1 cellular context compared by ENCODE assay signal in genomic region chr3:186612721-186613636, GRCh38.
TF ChIP-seq lines count a peak whose summit lies in the region.

A gene with protein sequence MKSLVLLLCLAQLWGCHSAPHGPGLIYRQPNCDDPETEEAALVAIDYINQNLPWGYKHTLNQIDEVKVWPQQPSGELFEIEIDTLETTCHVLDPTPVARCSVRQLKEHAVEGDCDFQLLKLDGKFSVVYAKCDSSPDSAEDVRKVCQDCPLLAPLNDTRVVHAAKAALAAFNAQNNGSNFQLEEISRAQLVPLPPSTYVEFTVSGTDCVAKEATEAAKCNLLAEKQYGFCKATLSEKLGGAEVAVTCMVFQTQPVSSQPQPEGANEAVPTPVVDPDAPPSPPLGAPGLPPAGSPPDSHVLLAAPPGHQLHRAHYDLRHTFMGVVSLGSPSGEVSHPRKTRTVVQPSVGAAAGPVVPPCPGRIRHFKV (plus strand): TSS chr3:186613060. CDS start chr3:186613142, 82 bp downstream.

TF ChIP-seq in HepG2, 621 proteins besides CTCF, POLR2A, EP300 and RAD21 (continued from another document and continues in another):
- TF ChIP-seq, protein P1, sequence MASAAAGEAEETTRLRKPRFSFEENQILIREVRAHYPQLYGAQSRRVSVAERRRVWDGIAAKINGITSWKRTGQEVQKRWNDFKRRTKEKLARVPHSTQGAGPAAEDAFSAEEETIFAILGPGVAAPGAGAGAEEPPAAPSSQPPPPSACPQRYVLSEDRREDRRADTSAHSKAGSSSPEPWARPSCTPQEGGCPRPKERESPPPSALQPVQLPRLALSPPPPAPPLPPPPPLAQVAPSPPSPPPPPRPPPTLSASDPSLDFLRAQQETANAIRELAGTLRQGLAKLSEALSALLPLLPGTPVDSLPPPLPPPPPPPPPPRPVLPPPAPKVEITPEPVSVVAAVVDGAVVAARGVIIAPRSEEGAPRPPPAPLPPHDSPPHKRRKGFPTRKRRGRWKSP (CRISPR knock-in tag; IDR thresholded peaks at IDR 0.05), result peak; percentile 30; the same call in 1 of the 2 replicates
- no peak; the same call in 1 of the 2 replicates for TF ChIP-seq ZNF782 (CRISPR knock-in tag; IDR thresholded peaks at IDR 0.05; ENCODE audit: borderline replicate concordance)
- peak; percentile 82 for TF ChIP-seq GZF1 (CRISPR knock-in tag; IDR thresholded peaks at IDR 0.05)
- peak; percentile 82 for TF ChIP-seq DR1 (CRISPR knock-in tag; IDR thresholded peaks at IDR 0.05)
- 0 out of 2 replicates have a peak, but pooled peaks have one; percentile 41 for TF ChIP-seq ZNF335 (CRISPR knock-in tag; IDR thresholded peaks at IDR 0.05)
- peak; percentile 98 for TF ChIP-seq CBX1 (IDR thresholded peaks at IDR 0.05; ENCODE audit: low read depth)
- peak; percentile 76; the same call in 1 of the 2 replicates for TF ChIP-seq DMAP1 (CRISPR knock-in tag; IDR thresholded peaks at IDR 0.05)
- peak; percentile 95 for TF ChIP-seq XBP1 (CRISPR knock-in tag; IDR thresholded peaks at IDR 0.05)
- peak; percentile 55 for TF ChIP-seq BRD4 (CRISPR knock-in tag; IDR thresholded peaks at IDR 0.05)
- TF ChIP-seq ZFP90 (CRISPR knock-in tag; IDR thresholded peaks at IDR 0.05; ENCODE audit: borderline replicate concordance), result peak; percentile 64; the same call in 1 of the 2 replicates
- peak; percentile 85; the same call in 1 of the 2 replicates for TF ChIP-seq IRF2 (CRISPR knock-in tag; IDR thresholded peaks at IDR 0.05)
- TF ChIP-seq MYC (CRISPR knock-in tag; IDR thresholded peaks at IDR 0.05; ENCODE audit: borderline replicate concordance), result peak; percentile 74
- TF ChIP-seq FOSL2 (CRISPR knock-in tag; IDR thresholded peaks at IDR 0.05), result peak; percentile 91
- no peak for TF ChIP-seq SRSF1 (optimal IDR thresholded peaks at IDR 0.05; ENCODE audit: low read depth, low read length)
- TF ChIP-seq ZNF263 (CRISPR knock-in tag; IDR thresholded peaks at IDR 0.05), result 0 out of 2 replicates have a peak, but pooled peaks have one; percentile 18
- TF ChIP-seq KLF6 (CRISPR knock-in tag; IDR thresholded peaks at IDR 0.05), result peak; percentile 65
- TF ChIP-seq, protein P2, sequence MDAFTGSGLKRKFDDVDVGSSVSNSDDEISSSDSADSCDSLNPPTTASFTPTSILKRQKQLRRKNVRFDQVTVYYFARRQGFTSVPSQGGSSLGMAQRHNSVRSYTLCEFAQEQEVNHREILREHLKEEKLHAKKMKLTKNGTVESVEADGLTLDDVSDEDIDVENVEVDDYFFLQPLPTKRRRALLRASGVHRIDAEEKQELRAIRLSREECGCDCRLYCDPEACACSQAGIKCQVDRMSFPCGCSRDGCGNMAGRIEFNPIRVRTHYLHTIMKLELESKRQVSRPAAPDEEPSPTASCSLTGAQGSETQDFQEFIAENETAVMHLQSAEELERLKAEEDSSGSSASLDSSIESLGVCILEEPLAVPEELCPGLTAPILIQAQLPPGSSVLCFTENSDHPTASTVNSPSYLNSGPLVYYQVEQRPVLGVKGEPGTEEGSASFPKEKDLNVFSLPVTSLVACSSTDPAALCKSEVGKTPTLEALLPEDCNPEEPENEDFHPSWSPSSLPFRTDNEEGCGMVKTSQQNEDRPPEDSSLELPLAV (CRISPR knock-in tag; conservative IDR thresholded peaks at IDR 0.05; ENCODE audit: low read depth), result no peak
- TF ChIP-seq, protein P3, sequence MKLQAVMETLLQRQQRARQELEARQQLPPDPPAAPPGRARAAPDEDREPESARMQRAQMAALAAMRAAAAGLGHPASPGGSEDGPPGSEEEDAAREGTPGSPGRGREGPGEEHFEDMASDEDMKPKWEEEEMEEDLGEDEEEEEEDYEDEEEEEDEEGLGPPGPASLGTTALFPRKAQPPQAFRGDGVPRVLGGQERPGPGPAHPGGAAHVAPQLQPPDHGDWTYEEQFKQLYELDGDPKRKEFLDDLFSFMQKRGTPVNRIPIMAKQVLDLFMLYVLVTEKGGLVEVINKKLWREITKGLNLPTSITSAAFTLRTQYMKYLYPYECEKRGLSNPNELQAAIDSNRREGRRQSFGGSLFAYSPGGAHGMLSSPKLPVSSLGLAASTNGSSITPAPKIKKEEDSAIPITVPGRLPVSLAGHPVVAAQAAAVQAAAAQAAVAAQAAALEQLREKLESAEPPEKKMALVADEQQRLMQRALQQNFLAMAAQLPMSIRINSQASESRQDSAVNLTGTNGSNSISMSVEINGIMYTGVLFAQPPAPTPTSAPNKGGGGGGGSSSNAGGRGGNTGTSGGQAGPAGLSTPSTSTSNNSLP (IDR thresholded peaks at IDR 0.05; ENCODE audit: low read depth, low read length), result peak; percentile 77
- TF ChIP-seq ISL2 (CRISPR knock-in tag; IDR thresholded peaks at IDR 0.05), result peak; percentile 97
- TF ChIP-seq, protein P4, sequence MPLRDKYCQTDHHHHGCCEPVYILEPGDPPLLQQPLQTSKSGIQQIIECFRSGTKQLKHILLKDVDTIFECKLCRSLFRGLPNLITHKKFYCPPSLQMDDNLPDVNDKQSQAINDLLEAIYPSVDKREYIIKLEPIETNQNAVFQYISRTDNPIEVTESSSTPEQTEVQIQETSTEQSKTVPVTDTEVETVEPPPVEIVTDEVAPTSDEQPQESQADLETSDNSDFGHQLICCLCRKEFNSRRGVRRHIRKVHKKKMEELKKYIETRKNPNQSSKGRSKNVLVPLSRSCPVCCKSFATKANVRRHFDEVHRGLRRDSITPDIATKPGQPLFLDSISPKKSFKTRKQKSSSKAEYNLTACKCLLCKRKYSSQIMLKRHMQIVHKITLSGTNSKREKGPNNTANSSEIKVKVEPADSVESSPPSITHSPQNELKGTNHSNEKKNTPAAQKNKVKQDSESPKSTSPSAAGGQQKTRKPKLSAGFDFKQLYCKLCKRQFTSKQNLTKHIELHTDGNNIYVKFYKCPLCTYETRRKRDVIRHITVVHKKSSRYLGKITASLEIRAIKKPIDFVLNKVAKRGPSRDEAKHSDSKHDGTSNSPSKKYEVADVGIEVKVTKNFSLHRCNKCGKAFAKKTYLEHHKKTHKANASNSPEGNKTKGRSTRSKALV (CRISPR knock-in tag; IDR thresholded peaks at IDR 0.05), result peak; percentile 70; the same call in 1 of the 2 replicates
- peak; percentile 87 for TF ChIP-seq ZNF232 (CRISPR knock-in tag; IDR thresholded peaks at IDR 0.05; ENCODE audit: borderline replicate concordance)
- no peak for TF ChIP-seq ELK4 (CRISPR knock-in tag; IDR thresholded peaks at IDR 0.05; ENCODE audit: borderline replicate concordance)
- peak; percentile 77 for TF ChIP-seq ZSCAN21 (CRISPR knock-in tag; IDR thresholded peaks at IDR 0.05; ENCODE audit: borderline replicate concordance)
- TF ChIP-seq MEF2D (CRISPR knock-in tag; IDR thresholded peaks at IDR 0.05), result peak; percentile 92
- 0 out of 2 replicates have a peak, but pooled peaks have one; percentile 3 for TF ChIP-seq HOXA9 (CRISPR knock-in tag; IDR thresholded peaks at IDR 0.05; ENCODE audit: borderline replicate concordance)
- TF ChIP-seq ZFY (CRISPR knock-in tag; IDR thresholded peaks at IDR 0.05), result peak; percentile 76
- peak; percentile 52; the same call in 1 of the 2 replicates for TF ChIP-seq ZNF558 (CRISPR knock-in tag; IDR thresholded peaks at IDR 0.05; ENCODE audit: borderline replicate concordance)
- TF ChIP-seq SOX13 (IDR thresholded peaks at IDR 0.05), result peak; percentile 80
- TF ChIP-seq SOX13 (CRISPR knock-in tag; conservative IDR thresholded peaks at IDR 0.05 in 1 of 2, IDR thresholded peaks at IDR 0.05 in 1 of 2), result peak in 1 of 2 experiments; percentile 88; a peak in 2 of 4 replicates
- peak; percentile 66; the same call in 1 of the 2 replicates for TF ChIP-seq ZNF792 (CRISPR knock-in tag; IDR thresholded peaks at IDR 0.05)
- TF ChIP-seq GATAD2A (CRISPR knock-in tag; IDR thresholded peaks at IDR 0.05), result peak; percentile 98
- no peak for TF ChIP-seq CREB1 (IDR thresholded peaks at IDR 0.05)
- TF ChIP-seq CREB1 (CRISPR knock-in tag; IDR thresholded peaks at IDR 0.05), result peak; percentile 82
- TF ChIP-seq KDM3A (CRISPR knock-in tag; IDR thresholded peaks at IDR 0.05; ENCODE audit: low read depth), result peak; percentile 91
- TF ChIP-seq SAP130 (CRISPR knock-in tag; IDR thresholded peaks at IDR 0.05; ENCODE audit: low read depth), result no peak; the same call in 1 of the 2 replicates
- TF ChIP-seq HOXA7 (CRISPR knock-in tag; IDR thresholded peaks at IDR 0.05), result peak; percentile 34; the same call in 1 of the 2 replicates
- no peak; the same call in 1 of the 2 replicates for TF ChIP-seq ONECUT2 (CRISPR knock-in tag; IDR thresholded peaks at IDR 0.05)
- peak; percentile 93 for TF ChIP-seq ZNF703 (CRISPR knock-in tag; IDR thresholded peaks at IDR 0.05; ENCODE audit: borderline replicate concordance)
- no peak for TF ChIP-seq MLX (CRISPR knock-in tag; IDR thresholded peaks at IDR 0.05)
- no peak; the same call in 1 of the 2 replicates for TF ChIP-seq HIC2 (CRISPR knock-in tag; IDR thresholded peaks at IDR 0.05; ENCODE audit: low read depth)
- peak; percentile 91 for TF ChIP-seq HOXA5 (CRISPR knock-in tag; IDR thresholded peaks at IDR 0.05)
- peak; percentile 76; the same call in 1 of the 2 replicates for TF ChIP-seq GLI4 (CRISPR knock-in tag; IDR thresholded peaks at IDR 0.05; ENCODE audit: borderline replicate concordance)
- TF ChIP-seq JDP2 (CRISPR knock-in tag; IDR thresholded peaks at IDR 0.05; ENCODE audit: borderline replicate concordance), result no peak
- TF ChIP-seq ZNF260 (CRISPR knock-in tag; IDR thresholded peaks at IDR 0.05; ENCODE audit: borderline replicate concordance, low read depth), result no peak
- peak; percentile 27 for TF ChIP-seq XRCC5 (optimal IDR thresholded peaks at IDR 0.05; ENCODE audit: low read length)
- TF ChIP-seq ELF1 (CRISPR knock-in tag; IDR thresholded peaks at IDR 0.05), result peak; percentile 68
- TF ChIP-seq, protein P5, sequence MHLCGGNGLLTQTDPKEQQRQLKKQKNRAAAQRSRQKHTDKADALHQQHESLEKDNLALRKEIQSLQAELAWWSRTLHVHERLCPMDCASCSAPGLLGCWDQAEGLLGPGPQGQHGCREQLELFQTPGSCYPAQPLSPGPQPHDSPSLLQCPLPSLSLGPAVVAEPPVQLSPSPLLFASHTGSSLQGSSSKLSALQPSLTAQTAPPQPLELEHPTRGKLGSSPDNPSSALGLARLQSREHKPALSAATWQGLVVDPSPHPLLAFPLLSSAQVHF (CRISPR knock-in tag; IDR thresholded peaks at IDR 0.05), result peak; percentile 50
- TF ChIP-seq TMF1 (CRISPR knock-in tag; IDR thresholded peaks at IDR 0.05; ENCODE audit: low read depth), result peak; percentile 68
- peak; percentile 85 for TF ChIP-seq NR2C2 (CRISPR knock-in tag; IDR thresholded peaks at IDR 0.05; ENCODE audit: borderline replicate concordance)
- TF ChIP-seq TRIM22 (IDR thresholded peaks at IDR 0.05), result no peak
- TF ChIP-seq ZNF850 (CRISPR knock-in tag; conservative IDR thresholded peaks at IDR 0.05), result 0 out of 2 replicates have a peak, but pooled peaks have one; percentile 24
- TF ChIP-seq, protein P6, sequence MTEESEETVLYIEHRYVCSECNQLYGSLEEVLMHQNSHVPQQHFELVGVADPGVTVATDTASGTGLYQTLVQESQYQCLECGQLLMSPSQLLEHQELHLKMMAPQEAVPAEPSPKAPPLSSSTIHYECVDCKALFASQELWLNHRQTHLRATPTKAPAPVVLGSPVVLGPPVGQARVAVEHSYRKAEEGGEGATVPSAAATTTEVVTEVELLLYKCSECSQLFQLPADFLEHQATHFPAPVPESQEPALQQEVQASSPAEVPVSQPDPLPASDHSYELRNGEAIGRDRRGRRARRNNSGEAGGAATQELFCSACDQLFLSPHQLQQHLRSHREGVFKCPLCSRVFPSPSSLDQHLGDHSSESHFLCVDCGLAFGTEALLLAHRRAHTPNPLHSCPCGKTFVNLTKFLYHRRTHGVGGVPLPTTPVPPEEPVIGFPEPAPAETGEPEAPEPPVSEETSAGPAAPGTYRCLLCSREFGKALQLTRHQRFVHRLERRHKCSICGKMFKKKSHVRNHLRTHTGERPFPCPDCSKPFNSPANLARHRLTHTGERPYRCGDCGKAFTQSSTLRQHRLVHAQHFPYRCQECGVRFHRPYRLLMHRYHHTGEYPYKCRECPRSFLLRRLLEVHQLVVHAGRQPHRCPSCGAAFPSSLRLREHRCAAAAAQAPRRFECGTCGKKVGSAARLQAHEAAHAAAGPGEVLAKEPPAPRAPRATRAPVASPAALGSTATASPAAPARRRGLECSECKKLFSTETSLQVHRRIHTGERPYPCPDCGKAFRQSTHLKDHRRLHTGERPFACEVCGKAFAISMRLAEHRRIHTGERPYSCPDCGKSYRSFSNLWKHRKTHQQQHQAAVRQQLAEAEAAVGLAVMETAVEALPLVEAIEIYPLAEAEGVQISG (CRISPR knock-in tag; IDR thresholded peaks at IDR 0.05), result peak; percentile 89
- TF ChIP-seq ZNF547 (CRISPR knock-in tag; IDR thresholded peaks at IDR 0.05), result peak; percentile 82
- no peak for TF ChIP-seq CC2D1A (CRISPR knock-in tag; IDR thresholded peaks at IDR 0.05)
